20 cellular contexts compared by ENCODE assay signal in the genomic region with DNA sequence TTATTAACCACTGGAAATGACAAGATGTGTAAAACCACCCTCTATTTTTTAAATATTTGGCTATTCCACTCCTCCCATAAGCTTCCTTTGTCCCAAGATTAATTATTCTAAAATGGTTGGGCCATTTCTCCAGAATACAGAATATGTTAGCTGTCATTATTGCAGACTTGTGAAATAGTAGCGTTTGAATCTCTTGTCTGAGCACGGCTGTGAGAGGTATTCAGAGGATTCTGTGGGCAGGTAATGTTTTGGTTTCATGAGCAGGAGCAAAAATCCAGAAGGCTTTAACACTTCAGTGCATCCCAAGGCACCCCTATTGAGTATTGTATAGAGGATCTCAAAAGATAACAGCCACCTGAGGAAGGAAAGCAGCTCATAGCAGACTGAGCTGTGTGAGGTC.
DNase-seq lines count a peak whose midpoint lies in the region; ATAC-seq and TF ChIP-seq lines count a peak whose summit lies in the region.
"Had no signal": no experiment of that assay in that cellular context is flagged by ENCODE, and none has a peak within 500 bp of the region (broad histone marks: within the 10 kb centered on the region; RNA-seq: fewer than 3 reads in every experiment).

No MANE protein-coding gene starts in this region.

- no peaks in the 10 kb centered on the region for H3K27me3 ChIP-seq in GM23338 (ENCODE audit: insufficient read depth)
- no peaks in the 10 kb centered on the region for H3K27me3 ChIP-seq in endodermal cell (ENCODE audit: control insufficient read depth, insufficient read depth, low read length, poor library complexity, severe bottlenecking)
- no peaks in the 10 kb centered on the region for H3K27me3 ChIP-seq in prostate gland (replicated peaks; ENCODE audit: insufficient read depth)
- H3K27me3 ChIP-seq: BE2C; BLaER1 treated with 17β-estradiol and CSF1 and Interleukin-3, amounts not matched to agents 10 nM and 100 nM had no signal

- H2AFZ ChIP-seq in GM23338, result peak overlapping the region; percentile 47; the same call in 1 of the 2 replicates

- no peak overlapping the region for H3K27ac Mint-ChIP-seq in GM23338
- H3K27ac Mint-ChIP-seq in endodermal cell, result no peak overlapping the region
- H3K27ac Mint-ChIP-seq: CD14-positive monocyte; CD4-positive, alpha-beta T cell; CD8-positive, alpha-beta memory T cell had no signal

- WGBS in endodermal cell (ENCODE audit: insufficient coverage in 1 of 2, insufficient read length in 1 of 2), 2 experiments, result 91% methylated on average over 2 of the region's 2 CpGs; no CpG with 5 or more reads in 1 of the 2 experiments
- 90% methylated on average over 2 of the region's 2 CpGs for WGBS in prostate gland

- intact Hi-C loops in prostate gland (cut with DNase I), result no loop called here

- H3K9me3 ChIP-seq in endodermal cell (ENCODE audit: control insufficient read depth, low read length), result peaks cover 12% of the 10 kb centered on the region
- H3K9me3 ChIP-seq in prostate gland, result no peaks in the 10 kb centered on the region
- H3K9me3 ChIP-seq: BE2C had no signal

- no peak for ATAC-seq in GM23338

- no peaks in the 10 kb centered on the region for H3K4me1 Mint-ChIP-seq in GM23338
- no peaks in the 10 kb centered on the region for H3K4me1 Mint-ChIP-seq in endodermal cell
- H3K4me1 Mint-ChIP-seq: CD14-positive monocyte; CD8-positive, alpha-beta memory T cell had no signal

- no peak overlapping the region for H3K4me3 ChIP-seq in GM23338
- H3K4me3 ChIP-seq in endodermal cell (ENCODE audit: low read length), result no peak overlapping the region
- H3K4me3 ChIP-seq in prostate gland, result no peak overlapping the region
- H3K4me3 ChIP-seq: BLaER1 treated with 17β-estradiol and CSF1 and Interleukin-3, amounts not matched to agents 10 nM and 100 nM had no signal

- H3K9me3 Mint-ChIP-seq in GM23338, result peaks cover 15% of the 10 kb centered on the region
- H3K9me3 Mint-ChIP-seq in endodermal cell, result peaks cover 9% of the 10 kb centered on the region

- H3K9ac ChIP-seq in endodermal cell (ENCODE audit: extremely low read depth, low read length, poor library complexity, severe bottlenecking), result no peak overlapping the region
- H3K9ac ChIP-seq: BLaER1 treated with 17β-estradiol and CSF1 and Interleukin-3, amounts not matched to agents 10 nM and 100 nM had no signal

- peaks cover 7% of the 10 kb centered on the region; the same call in 2 of the 3 replicates for H3K36me3 Mint-ChIP-seq in GM23338 (ENCODE audit: low read depth)
- H3K36me3 Mint-ChIP-seq in endodermal cell (ENCODE audit: low read depth), result no peaks in the 10 kb centered on the region
- H3K36me3 Mint-ChIP-seq: CD14-positive monocyte; CD8-positive, alpha-beta memory T cell had no signal

- H3K36me3 ChIP-seq in GM23338 (ENCODE audit: insufficient read depth) (no peaks in the 10 kb centered on the region), endodermal cell (ENCODE audit: control insufficient read depth, insufficient read depth, low read length) (no peaks in the 10 kb centered on the region), prostate gland (no peaks in the 10 kb centered on the region)
- H3K36me3 ChIP-seq: BE2C; BLaER1 treated with 17β-estradiol and CSF1 and Interleukin-3, amounts not matched to agents 10 nM and 100 nM had no signal

- DNase-seq in GM23338 (ENCODE audit: low spot score) (no peak), endodermal cell (peak; percentile 5), kidney tubule cell (ENCODE audit: low spot score) (peak; percentile 73), renal cortical epithelial cell (ENCODE audit: low read depth) (peak; percentile 60), prostate gland (ENCODE audit: low spot score) (no peak), COLO829 (ENCODE audit: low spot score) (no peak)
- DNase-seq in stimulated activated CD4-positive, alpha-beta T cell treated with anti-CD3 and anti-CD28 coated beads, Interleukin-2, amount 100 ng/mL, for 24 hours, result no peak
- DNase-seq in activated T-cell treated with anti-CD3 and anti-CD28 coated beads, Interleukin-2, amount 50 U/mL, for 1 hour, result no peak
- DNase-seq: AML-193; BE2C; Calu3; CD4-positive, alpha-beta T cell; CD8-positive, alpha-beta memory T cell; COR-L47; DMS153; DND-41; H7; HCEC 1CT had no signal

- H3K27me3 Mint-ChIP-seq in GM23338 (ENCODE audit: insufficient read depth, low read depth, poor library complexity), result no peaks in the 10 kb centered on the region
- H3K27me3 Mint-ChIP-seq in endodermal cell (ENCODE audit: insufficient read depth), result peaks cover 2% of the 10 kb centered on the region

- no peak overlapping the region for H3K4me2 ChIP-seq in GM23338
- H3K4me2 ChIP-seq: BLaER1 treated with 17β-estradiol and CSF1 and Interleukin-3, amounts not matched to agents 10 nM and 100 nM had no signal

- H3F3A ChIP-seq in GM23338 (replicated peaks; ENCODE audit: low read depth), result no peaks in the 10 kb centered on the region

- H4K20me1 ChIP-seq in GM23338 (replicated peaks; ENCODE audit: insufficient read depth), result no peaks in the 10 kb centered on the region
- H4K20me1 ChIP-seq: BLaER1 treated with 17β-estradiol and CSF1 and Interleukin-3, amounts not matched to agents 10 nM and 100 nM had no signal

- H3K4me1 ChIP-seq in GM23338 (ENCODE audit: insufficient read depth) (no peaks in the 10 kb centered on the region), endodermal cell (ENCODE audit: control insufficient read depth, insufficient read depth, low read length) (no peaks in the 10 kb centered on the region), prostate gland (replicated peaks) (no peaks in the 10 kb centered on the region)
- H3K4me1 ChIP-seq: BE2C; BLaER1 treated with 17β-estradiol and CSF1 and Interleukin-3, amounts not matched to agents 10 nM and 100 nM had no signal

- no peak overlapping the region for H3K4me3 Mint-ChIP-seq in GM23338
- no peak overlapping the region for H3K4me3 Mint-ChIP-seq in endodermal cell
- H3K4me3 Mint-ChIP-seq: CD14-positive monocyte; CD4-positive, alpha-beta T cell; CD8-positive, alpha-beta memory T cell had no signal

- H3K27ac ChIP-seq in GM23338 (ENCODE audit: low read depth), result no peak overlapping the region
- H3K27ac ChIP-seq in endodermal cell (ENCODE audit: low read depth, low read length), result no peak overlapping the region
- H3K27ac ChIP-seq in prostate gland, result no peak overlapping the region
- H3K27ac ChIP-seq: BLaER1 treated with 17β-estradiol and CSF1 and Interleukin-3, amounts not matched to agents 10 nM and 100 nM had no signal

- no peaks in the 10 kb centered on the region; the same call in 1 of the 2 replicates for H3K9me2 ChIP-seq in GM23338 (ENCODE audit: insufficient read depth)

- TF ChIP-seq CTCF in GM23338 (conservative IDR thresholded peaks at IDR 0.05; ENCODE audit: low read depth in 2 of 2) (no peak), endodermal cell (conservative IDR thresholded peaks at IDR 0.05) (no peak), prostate gland (IDR thresholded peaks at IDR 0.05) (no peak)

- H3K79me2 ChIP-seq in GM23338 (replicated peaks; ENCODE audit: insufficient read depth), result no peaks in the 10 kb centered on the region

- no peak for TF ChIP-seq POLR2A in prostate gland (IDR thresholded peaks at IDR 0.05)

TF ChIP-seq in GM23338, 12 proteins besides CTCF, POLR2A, EP300 and RAD21:
- no peak for TF ChIP-seq POLR2AphosphoS5 (IDR thresholded peaks at IDR 0.05; ENCODE audit: low read depth)
- no peak for TF ChIP-seq EZH2phosphoT487 (IDR thresholded peaks at IDR 0.05; ENCODE audit: unreplicated experiment)

Comparison
In these comparisons a context has a peak if more than half of its experiments do, and no peak if none do; other contexts are left out.
1. DNase-seq: peak in endodermal cell (single experiment), kidney tubule cell (single experiment) and renal cortical epithelial cell (single experiment); none in GM23338 (single experiment), prostate gland (single experiment), COLO829 (single experiment), stimulated activated CD4-positive, alpha-beta T cell treated with anti-CD3 and anti-CD28 coated beads, Interleukin-2, amount 100 ng/mL, for 24 hours (0 of 2) and activated T-cell treated with anti-CD3 and anti-CD28 coated beads, Interleukin-2, amount 50 U/mL, for 1 hour (single experiment).